ENCODE assay signal across 1 cellular context in genomic region chr10:103367379-103367781, GRCh38.
A peak's percentile ranks its signal among the peaks of the same experiment; 100 is the strongest.
TF ChIP-seq lines count a peak whose summit lies in the region.

No MANE protein-coding gene starts in this region.

TF ChIP-seq in K562, 482 proteins besides CTCF, POLR2A, EP300 and RAD21 (continues in another document):
- TF ChIP-seq RNF2 (IDR thresholded peaks at IDR 0.05) (no peak), NR3C1 (CRISPR knock-in tag; IDR thresholded peaks at IDR 0.05) (no peak), DPF2 (IDR thresholded peaks at IDR 0.05) (no peak), SIX5 (IDR thresholded peaks at IDR 0.05; ENCODE audit: borderline replicate concordance in 1 of 2, insufficient read depth in 1 of 2, low read depth in 1 of 2, low read length in 2 of 2) (no peak), ZNF407 (IDR thresholded peaks at IDR 0.05; ENCODE audit: low read depth) (peak; percentile 50; the same call in 1 of the 2 replicates), CCNT2 (IDR thresholded peaks at IDR 0.05; ENCODE audit: borderline replicate concordance, extremely low read depth, insufficient read length, low read depth, low read length) (no peak), HNRNPK (IDR thresholded peaks at IDR 0.05; ENCODE audit: low read depth, low read length, poor library complexity, severe bottlenecking) (no peak), ZNF232 (CRISPR knock-in tag; IDR thresholded peaks at IDR 0.05) (no peak), NONO (IDR thresholded peaks at IDR 0.05; ENCODE audit: low read depth in 2 of 2, low read length in 1 of 2) (no peak), THRB (CRISPR knock-in tag; conservative IDR thresholded peaks at IDR 0.05) (no peak), IRF2 (CRISPR knock-in tag; IDR thresholded peaks at IDR 0.05) (no peak), TFAP4 (CRISPR knock-in tag; IDR thresholded peaks at IDR 0.05; ENCODE audit: borderline replicate concordance) (no peak), BCOR (IDR thresholded peaks at IDR 0.05) (peak; percentile 15; the same call in 1 of the 2 replicates), MIER1 (IDR thresholded peaks at IDR 0.05; ENCODE audit: low read depth) (no peak), USF1 (CRISPR knock-in tag; IDR thresholded peaks at IDR 0.05) (no peak), ELK1 (CRISPR knock-in tag; IDR thresholded peaks at IDR 0.05) (no peak), ZMIZ1 (IDR thresholded peaks at IDR 0.05; ENCODE audit: low read depth in 2 of 2, low read length in 2 of 2) (no peak), SMAD3 (CRISPR knock-in tag; conservative IDR thresholded peaks at IDR 0.05) (no peak), ZNF431 (CRISPR knock-in tag; IDR thresholded peaks at IDR 0.05) (no peak), CEBPG (CRISPR knock-in tag; IDR thresholded peaks at IDR 0.05) (0 out of 2 replicates have a peak, but pooled peaks have one; percentile 53), CEBPG (tag; conservative IDR thresholded peaks at IDR 0.05 in 1 of 2, IDR thresholded peaks at IDR 0.05 in 1 of 2) (no peak), BMI1 (IDR thresholded peaks at IDR 0.05; ENCODE audit: low read length) (no peak), NR2C1 (IDR thresholded peaks at IDR 0.05) (0 out of 2 replicates have a peak, but pooled peaks have one; percentile 11), NR2C1 (tag; IDR thresholded peaks at IDR 0.05) (no peak), E4F1 (CRISPR knock-in tag; IDR thresholded peaks at IDR 0.05; ENCODE audit: borderline replicate concordance) (no peak), DEAF1 (CRISPR knock-in tag; IDR thresholded peaks at IDR 0.05) (no peak), STAG1 (CRISPR knock-in tag; IDR thresholded peaks at IDR 0.05; ENCODE audit: borderline replicate concordance) (no peak), TRIM24 (IDR thresholded peaks at IDR 0.05) (peak in 1 of 2 experiments; percentile 22; a peak in 1 of 4 replicates), ZNF197 (CRISPR knock-in tag; IDR thresholded peaks at IDR 0.05; ENCODE audit: low read depth) (no peak), TCFL5 (CRISPR knock-in tag; conservative IDR thresholded peaks at IDR 0.05) (no peak), BHLHE40 (IDR thresholded peaks at IDR 0.05; ENCODE audit: low read length) (no peak), HDAC2 (IDR thresholded peaks at IDR 0.05) (no peak), ZKSCAN8 (CRISPR knock-in tag; IDR thresholded peaks at IDR 0.05) (no peak), ZNF347 (CRISPR knock-in tag; IDR thresholded peaks at IDR 0.05; ENCODE audit: low read depth) (no peak), ZNF695 (CRISPR knock-in tag; IDR thresholded peaks at IDR 0.05) (no peak), CBFA2T3 (IDR thresholded peaks at IDR 0.05) (no peak), MLLT1 (IDR thresholded peaks at IDR 0.05) (peak in 1 of 2 experiments; percentile 27; a peak in 1 of 4 replicates), NCOA6 (IDR thresholded peaks at IDR 0.05) (no peak)
